In the genomic region with DNA sequence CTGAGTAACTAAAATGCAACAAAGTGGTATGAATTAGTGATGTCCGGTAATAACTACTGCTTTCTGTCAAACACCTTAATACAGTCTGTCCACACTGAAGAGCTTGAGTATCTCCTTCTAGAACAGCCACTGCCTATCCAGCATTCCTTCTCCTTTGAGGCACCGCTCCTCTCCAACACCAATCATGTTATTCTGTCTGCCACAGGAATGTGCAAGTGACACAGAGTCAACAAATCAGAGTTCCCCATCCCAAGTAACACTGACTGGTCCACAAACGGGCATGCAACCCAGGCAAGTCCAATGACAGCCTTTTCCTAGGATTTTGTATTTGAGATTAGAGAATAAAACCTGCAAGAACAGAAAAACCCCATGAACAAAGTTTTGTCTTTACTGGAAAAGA, we compare ENCODE assay signal across 2 cellular contexts.
TF ChIP-seq lines count a peak whose summit lies in the region.

No MANE protein-coding gene starts in this region.

TF ChIP-seq in HEK293, 187 proteins besides CTCF, POLR2A, EP300 and RAD21 (continued from another document):
- TF ChIP-seq, protein P1, sequence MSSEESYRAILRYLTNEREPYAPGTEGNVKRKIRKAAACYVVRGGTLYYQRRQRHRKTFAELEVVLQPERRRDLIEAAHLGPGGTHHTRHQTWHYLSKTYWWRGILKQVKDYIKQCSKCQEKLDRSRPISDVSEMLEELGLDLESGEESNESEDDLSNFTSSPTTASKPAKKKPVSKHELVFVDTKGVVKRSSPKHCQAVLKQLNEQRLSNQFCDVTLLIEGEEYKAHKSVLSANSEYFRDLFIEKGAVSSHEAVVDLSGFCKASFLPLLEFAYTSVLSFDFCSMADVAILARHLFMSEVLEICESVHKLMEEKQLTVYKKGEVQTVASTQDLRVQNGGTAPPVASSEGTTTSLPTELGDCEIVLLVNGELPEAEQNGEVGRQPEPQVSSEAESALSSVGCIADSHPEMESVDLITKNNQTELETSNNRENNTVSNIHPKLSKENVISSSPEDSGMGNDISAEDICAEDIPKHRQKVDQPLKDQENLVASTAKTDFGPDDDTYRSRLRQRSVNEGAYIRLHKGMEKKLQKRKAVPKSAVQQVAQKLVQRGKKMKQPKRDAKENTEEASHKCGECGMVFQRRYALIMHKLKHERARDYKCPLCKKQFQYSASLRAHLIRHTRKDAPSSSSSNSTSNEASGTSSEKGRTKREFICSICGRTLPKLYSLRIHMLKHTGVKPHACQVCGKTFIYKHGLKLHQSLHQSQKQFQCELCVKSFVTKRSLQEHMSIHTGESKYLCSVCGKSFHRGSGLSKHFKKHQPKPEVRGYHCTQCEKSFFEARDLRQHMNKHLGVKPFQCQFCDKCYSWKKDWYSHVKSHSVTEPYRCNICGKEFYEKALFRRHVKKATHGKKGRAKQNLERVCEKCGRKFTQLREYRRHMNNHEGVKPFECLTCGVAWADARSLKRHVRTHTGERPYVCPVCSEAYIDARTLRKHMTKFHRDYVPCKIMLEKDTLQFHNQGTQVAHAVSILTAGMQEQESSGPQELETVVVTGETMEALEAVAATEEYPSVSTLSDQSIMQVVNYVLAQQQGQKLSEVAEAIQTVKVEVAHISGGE (tag by site-specific recombination; conservative IDR thresholded peaks at IDR 0.05; ENCODE audit: low read depth), result no peak
- TF ChIP-seq, protein P2, sequence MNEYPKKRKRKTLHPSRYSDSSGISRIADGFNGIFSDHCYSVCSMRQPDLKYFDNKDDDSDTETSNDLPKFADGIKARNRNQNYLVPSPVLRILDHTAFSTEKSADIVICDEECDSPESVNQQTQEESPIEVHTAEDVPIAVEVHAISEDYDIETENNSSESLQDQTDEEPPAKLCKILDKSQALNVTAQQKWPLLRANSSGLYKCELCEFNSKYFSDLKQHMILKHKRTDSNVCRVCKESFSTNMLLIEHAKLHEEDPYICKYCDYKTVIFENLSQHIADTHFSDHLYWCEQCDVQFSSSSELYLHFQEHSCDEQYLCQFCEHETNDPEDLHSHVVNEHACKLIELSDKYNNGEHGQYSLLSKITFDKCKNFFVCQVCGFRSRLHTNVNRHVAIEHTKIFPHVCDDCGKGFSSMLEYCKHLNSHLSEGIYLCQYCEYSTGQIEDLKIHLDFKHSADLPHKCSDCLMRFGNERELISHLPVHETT (tag by site-specific recombination; IDR thresholded peaks at IDR 0.05), result no peak
- TF ChIP-seq MZF1 (tag by site-specific recombination; IDR thresholded peaks at IDR 0.05; ENCODE audit: borderline replicate concordance) (no peak), ZNF792 (tag by site-specific recombination; IDR thresholded peaks at IDR 0.05) (no peak), ZNF341 (tag by site-specific recombination; IDR thresholded peaks at IDR 0.05; ENCODE audit: low read depth) (0 out of 2 replicates have a peak, but pooled peaks have one; percentile 25), ZBTB17 (tag by site-specific recombination; IDR thresholded peaks at IDR 0.05) (peak; percentile 78), GFI1B (tag by site-specific recombination; IDR thresholded peaks at IDR 0.05) (0 out of 2 replicates have a peak, but pooled peaks have one; percentile 36), SP2 (tag by site-specific recombination; IDR thresholded peaks at IDR 0.05) (0 out of 2 replicates have a peak, but pooled peaks have one; percentile 21), MEIS1 (CRISPR knock-in tag; IDR thresholded peaks at IDR 0.05; ENCODE audit: borderline replicate concordance) (no peak), OSR2 (tag by site-specific recombination; IDR thresholded peaks at IDR 0.05) (no peak)
TF ChIP-seq in HEK293: peak in this region for 4.

TF ChIP-seq in GM12878, 131 proteins besides CTCF, POLR2A, EP300 and RAD21 (continued from another document):
- TF ChIP-seq, protein P3, sequence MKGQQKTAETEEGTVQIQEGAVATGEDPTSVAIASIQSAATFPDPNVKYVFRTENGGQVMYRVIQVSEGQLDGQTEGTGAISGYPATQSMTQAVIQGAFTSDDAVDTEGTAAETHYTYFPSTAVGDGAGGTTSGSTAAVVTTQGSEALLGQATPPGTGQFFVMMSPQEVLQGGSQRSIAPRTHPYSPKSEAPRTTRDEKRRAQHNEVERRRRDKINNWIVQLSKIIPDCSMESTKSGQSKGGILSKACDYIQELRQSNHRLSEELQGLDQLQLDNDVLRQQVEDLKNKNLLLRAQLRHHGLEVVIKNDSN (IDR thresholded peaks at IDR 0.05; ENCODE audit: borderline replicate concordance, extremely low read length, insufficient read depth, low read depth, low read length), result no peak
- TF ChIP-seq, protein P4, sequence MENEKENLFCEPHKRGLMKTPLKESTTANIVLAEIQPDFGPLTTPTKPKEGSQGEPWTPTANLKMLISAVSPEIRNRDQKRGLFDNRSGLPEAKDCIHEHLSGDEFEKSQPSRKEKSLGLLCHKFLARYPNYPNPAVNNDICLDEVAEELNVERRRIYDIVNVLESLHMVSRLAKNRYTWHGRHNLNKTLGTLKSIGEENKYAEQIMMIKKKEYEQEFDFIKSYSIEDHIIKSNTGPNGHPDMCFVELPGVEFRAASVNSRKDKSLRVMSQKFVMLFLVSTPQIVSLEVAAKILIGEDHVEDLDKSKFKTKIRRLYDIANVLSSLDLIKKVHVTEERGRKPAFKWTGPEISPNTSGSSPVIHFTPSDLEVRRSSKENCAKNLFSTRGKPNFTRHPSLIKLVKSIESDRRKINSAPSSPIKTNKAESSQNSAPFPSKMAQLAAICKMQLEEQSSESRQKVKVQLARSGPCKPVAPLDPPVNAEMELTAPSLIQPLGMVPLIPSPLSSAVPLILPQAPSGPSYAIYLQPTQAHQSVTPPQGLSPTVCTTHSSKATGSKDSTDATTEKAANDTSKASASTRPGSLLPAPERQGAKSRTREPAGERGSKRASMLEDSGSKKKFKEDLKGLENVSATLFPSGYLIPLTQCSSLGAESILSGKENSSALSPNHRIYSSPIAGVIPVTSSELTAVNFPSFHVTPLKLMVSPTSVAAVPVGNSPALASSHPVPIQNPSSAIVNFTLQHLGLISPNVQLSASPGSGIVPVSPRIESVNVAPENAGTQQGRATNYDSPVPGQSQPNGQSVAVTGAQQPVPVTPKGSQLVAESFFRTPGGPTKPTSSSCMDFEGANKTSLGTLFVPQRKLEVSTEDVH (IDR thresholded peaks at IDR 0.05; ENCODE audit: low read depth, partially characterized antibody), result no peak
- TF ChIP-seq CHD2 (IDR thresholded peaks at IDR 0.05; ENCODE audit: borderline replicate concordance, low read depth, low read length) (no peak), HDGF (IDR thresholded peaks at IDR 0.05) (no peak), PML (IDR thresholded peaks at IDR 0.05; ENCODE audit: low read length) (no peak), ESRRA (IDR thresholded peaks at IDR 0.05; ENCODE audit: low read length) (no peak), MXI1 (IDR thresholded peaks at IDR 0.05; ENCODE audit: low read depth, low read length) (no peak), RB1 (IDR thresholded peaks at IDR 0.05; ENCODE audit: borderline replicate concordance) (no peak), NBN (IDR thresholded peaks at IDR 0.05) (no peak), CHD1 (IDR thresholded peaks at IDR 0.05; ENCODE audit: low read depth, low read length) (no peak), IRF4 (IDR thresholded peaks at IDR 0.05; ENCODE audit: low read depth, low read length) (no peak), KAT2A (conservative IDR thresholded peaks at IDR 0.05; ENCODE audit: control insufficient read depth, low read depth, low read length) (no peak)
- TF ChIP-seq, protein P5, sequence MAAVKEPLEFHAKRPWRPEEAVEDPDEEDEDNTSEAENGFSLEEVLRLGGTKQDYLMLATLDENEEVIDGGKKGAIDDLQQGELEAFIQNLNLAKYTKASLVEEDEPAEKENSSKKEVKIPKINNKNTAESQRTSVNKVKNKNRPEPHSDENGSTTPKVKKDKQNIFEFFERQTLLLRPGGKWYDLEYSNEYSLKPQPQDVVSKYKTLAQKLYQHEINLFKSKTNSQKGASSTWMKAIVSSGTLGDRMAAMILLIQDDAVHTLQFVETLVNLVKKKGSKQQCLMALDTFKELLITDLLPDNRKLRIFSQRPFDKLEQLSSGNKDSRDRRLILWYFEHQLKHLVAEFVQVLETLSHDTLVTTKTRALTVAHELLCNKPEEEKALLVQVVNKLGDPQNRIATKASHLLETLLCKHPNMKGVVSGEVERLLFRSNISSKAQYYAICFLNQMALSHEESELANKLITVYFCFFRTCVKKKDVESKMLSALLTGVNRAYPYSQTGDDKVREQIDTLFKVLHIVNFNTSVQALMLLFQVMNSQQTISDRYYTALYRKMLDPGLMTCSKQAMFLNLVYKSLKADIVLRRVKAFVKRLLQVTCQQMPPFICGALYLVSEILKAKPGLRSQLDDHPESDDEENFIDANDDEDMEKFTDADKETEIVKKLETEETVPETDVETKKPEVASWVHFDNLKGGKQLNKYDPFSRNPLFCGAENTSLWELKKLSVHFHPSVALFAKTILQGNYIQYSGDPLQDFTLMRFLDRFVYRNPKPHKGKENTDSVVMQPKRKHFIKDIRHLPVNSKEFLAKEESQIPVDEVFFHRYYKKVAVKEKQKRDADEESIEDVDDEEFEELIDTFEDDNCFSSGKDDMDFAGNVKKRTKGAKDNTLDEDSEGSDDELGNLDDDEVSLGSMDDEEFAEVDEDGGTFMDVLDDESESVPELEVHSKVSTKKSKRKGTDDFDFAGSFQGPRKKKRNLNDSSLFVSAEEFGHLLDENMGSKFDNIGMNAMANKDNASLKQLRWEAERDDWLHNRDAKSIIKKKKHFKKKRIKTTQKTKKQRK (IDR thresholded peaks at IDR 0.05; ENCODE audit: low read depth, low read length), result no peak
- TF ChIP-seq, protein P6, sequence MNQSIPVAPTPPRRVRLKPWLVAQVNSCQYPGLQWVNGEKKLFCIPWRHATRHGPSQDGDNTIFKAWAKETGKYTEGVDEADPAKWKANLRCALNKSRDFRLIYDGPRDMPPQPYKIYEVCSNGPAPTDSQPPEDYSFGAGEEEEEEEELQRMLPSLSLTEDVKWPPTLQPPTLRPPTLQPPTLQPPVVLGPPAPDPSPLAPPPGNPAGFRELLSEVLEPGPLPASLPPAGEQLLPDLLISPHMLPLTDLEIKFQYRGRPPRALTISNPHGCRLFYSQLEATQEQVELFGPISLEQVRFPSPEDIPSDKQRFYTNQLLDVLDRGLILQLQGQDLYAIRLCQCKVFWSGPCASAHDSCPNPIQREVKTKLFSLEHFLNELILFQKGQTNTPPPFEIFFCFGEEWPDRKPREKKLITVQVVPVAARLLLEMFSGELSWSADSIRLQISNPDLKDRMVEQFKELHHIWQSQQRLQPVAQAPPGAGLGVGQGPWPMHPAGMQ (IDR thresholded peaks at IDR 0.05; ENCODE audit: borderline replicate concordance), result no peak
- TF ChIP-seq, protein P7, sequence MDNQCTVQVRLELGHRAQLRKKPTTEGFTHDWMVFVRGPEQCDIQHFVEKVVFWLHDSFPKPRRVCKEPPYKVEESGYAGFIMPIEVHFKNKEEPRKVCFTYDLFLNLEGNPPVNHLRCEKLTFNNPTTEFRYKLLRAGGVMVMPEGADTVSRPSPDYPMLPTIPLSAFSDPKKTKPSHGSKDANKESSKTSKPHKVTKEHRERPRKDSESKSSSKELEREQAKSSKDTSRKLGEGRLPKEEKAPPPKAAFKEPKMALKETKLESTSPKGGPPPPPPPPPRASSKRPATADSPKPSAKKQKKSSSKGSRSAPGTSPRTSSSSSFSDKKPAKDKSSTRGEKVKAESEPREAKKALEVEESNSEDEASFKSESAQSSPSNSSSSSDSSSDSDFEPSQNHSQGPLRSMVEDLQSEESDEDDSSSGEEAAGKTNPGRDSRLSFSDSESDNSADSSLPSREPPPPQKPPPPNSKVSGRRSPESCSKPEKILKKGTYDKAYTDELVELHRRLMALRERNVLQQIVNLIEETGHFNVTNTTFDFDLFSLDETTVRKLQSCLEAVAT (IDR thresholded peaks at IDR 0.05), result no peak
- TF ChIP-seq, protein P8, sequence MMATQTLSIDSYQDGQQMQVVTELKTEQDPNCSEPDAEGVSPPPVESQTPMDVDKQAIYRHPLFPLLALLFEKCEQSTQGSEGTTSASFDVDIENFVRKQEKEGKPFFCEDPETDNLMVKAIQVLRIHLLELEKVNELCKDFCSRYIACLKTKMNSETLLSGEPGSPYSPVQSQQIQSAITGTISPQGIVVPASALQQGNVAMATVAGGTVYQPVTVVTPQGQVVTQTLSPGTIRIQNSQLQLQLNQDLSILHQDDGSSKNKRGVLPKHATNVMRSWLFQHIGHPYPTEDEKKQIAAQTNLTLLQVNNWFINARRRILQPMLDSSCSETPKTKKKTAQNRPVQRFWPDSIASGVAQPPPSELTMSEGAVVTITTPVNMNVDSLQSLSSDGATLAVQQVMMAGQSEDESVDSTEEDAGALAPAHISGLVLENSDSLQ (IDR thresholded peaks at IDR 0.05), result no peak
